In genomic region chr5:116084891-116085715, GRCh38 we compare ENCODE assay signal across 8 cellular contexts. TPM values are rescaled to one million over a fixed set of nuclear protein-coding genes. Genes with fewer than 3 reads are reported as not detected.
DNase-seq lines count a peak whose midpoint lies in the region; ATAC-seq and TF ChIP-seq lines count a peak whose summit lies in the region.

Gene COMMD10 (plus strand): TSS chr5:116085025.

- H3K27me3 ChIP-seq in adipocyte (replicated peaks; ENCODE audit: control insufficient read depth, insufficient read depth, low read length) (no peaks in the 10 kb centered on the region), heart left ventricle (no peaks in the 10 kb centered on the region), transverse colon (no peaks in the 10 kb centered on the region)

- TF ChIP-seq CTCF in GM12865 (IDR thresholded peaks at IDR 0.05; ENCODE audit: insufficient read depth, low read depth, low read length, missing control alignments) = no peak
- TF ChIP-seq CTCF in heart left ventricle (IDR thresholded peaks at IDR 0.05) = no peak
- TF ChIP-seq CTCF in transverse colon (IDR thresholded peaks at IDR 0.05) = no peak

- H3K4me1 ChIP-seq in adipocyte (ENCODE audit: control insufficient read depth, insufficient read depth, low read length) = peaks cover 16% of the 10 kb centered on the region
- H3K4me1 ChIP-seq in heart left ventricle = peaks cover 0 to 40% (median 24%) of the 10 kb centered on the region in 12 donors
- H3K4me1 ChIP-seq in transverse colon = peaks cover 0 to 14% (median 12%) of the 10 kb centered on the region in 4 donors

- H3K27ac ChIP-seq in heart left ventricle = peak within 1 kb of the TSS; percentile 64 to 97 (median 92)
- peak within 1 kb of the TSS; percentile 86 to 90 (median 88) for H3K27ac ChIP-seq in transverse colon

- H3K36me3 ChIP-seq in adipocyte (ENCODE audit: control insufficient read depth, insufficient read depth, low read length, severe bottlenecking) = peaks cover 6% of the 10 kb centered on the region
- H3K36me3 ChIP-seq in heart left ventricle = peaks cover 0 to 23% (median 13%) of the 10 kb centered on the region in 9 donors
- H3K36me3 ChIP-seq in transverse colon = no peaks in the 10 kb centered on the region

- peak in 1 of 2 donors; percentile 38 for TF ChIP-seq POLR2A in heart left ventricle (IDR thresholded peaks at IDR 0.05)
- peak; percentile 73 for TF ChIP-seq POLR2A in transverse colon (IDR thresholded peaks at IDR 0.05)

- ATAC-seq in HG02623 (IDR thresholded peaks at IDR 0.05; ENCODE audit: unreplicated experiment) (peak; percentile 85), heart left ventricle (peak; percentile 87 to 94 (median 92))

- peak within 1 kb of the TSS; percentile 77 for H3K4me3 ChIP-seq in GM12865 (ENCODE audit: low read depth, low read length)
- H3K4me3 ChIP-seq in adipocyte (ENCODE audit: low read length) = peak within 1 kb of the TSS; percentile 92
- peak within 1 kb of the TSS; percentile 75 to 98 (median 91) for H3K4me3 ChIP-seq in heart left ventricle
- peak within 1 kb of the TSS; percentile 64 to 88 (median 77) for H3K4me3 ChIP-seq in transverse colon

- 0% methylated on average over 38 to 64 of the region's 64 CpGs for WGBS in heart left ventricle, 4 donors
- 0 to 3% methylated on average over 7 to 63 of the region's 64 CpGs for WGBS in transverse colon (ENCODE audit: low coverage in 1 of 2), 2 donors

- in situ Hi-C loops in transverse colon (cut with MboI; ENCODE audit: low pct_ligation_motif_present in 1 of 4, low pct_unique_long_range_greater_than_20kb in 1 of 4, low sequenced_read_pairs in 3 of 4) = no loop called here

- no peak for TF ChIP-seq EP300 in transverse colon (IDR thresholded peaks at IDR 0.05; ENCODE audit: low read depth)

- DNase-seq in GM12865 (ENCODE audit: low read depth) (peak; percentile 92), NCI-H1092 treated with DMSO at 0.1 percent for 48 hours (lab: John Stamatoyannopoulos, UW) (peak; percentile 69), T follicular helper cell (ENCODE audit: low read depth) (peak; percentile 78), adipocyte (ENCODE audit: low read depth) (peak; percentile 89), heart left ventricle (peak; percentile 75 to 90 (median 83)), pons (ENCODE audit: low spot score) (peak; percentile 82), transverse colon (peak; percentile 80)

- peak within 1 kb of the TSS; percentile 91 for H3K9ac ChIP-seq in adipocyte (ENCODE audit: low read length)

- H3K9me3 ChIP-seq in adipocyte (ENCODE audit: control insufficient read depth, low read length) (no peaks in the 10 kb centered on the region), heart left ventricle (no peaks in the 10 kb centered on the region), transverse colon (no peaks in the 10 kb centered on the region)

- intact Hi-C loops in heart left ventricle (cut with DNase I) (loop anchor here in 2 of 10 donors (10.0 kb wide), 3 partner anchors 240 to 790 kb away; partner anchors contain the start of genes AP3S1 (in 1 of the 2), ATG12 (in 1 of the 2) and CCDC112 (in 1 of the 2)), transverse colon (cut with DNase I; ENCODE audit: low total_unique reads) (no loop called here)

RNA-seq across cellular contexts. Expression of gene COMMD10, which starts in this region (rescaled TPM):
- total RNA-seq in heart left ventricle (10 to 100 TPM; 25.2 to 42.2 (median 29.8) TPM), transverse colon (10 to 100 TPM; 24.3 to 83.8 (median 34.4) TPM)
- 10 to 100 TPM; 26.0 to 32.5 TPM for polyA plus RNA-seq in heart left ventricle

Comparison
In these comparisons a context has a peak if more than half of its experiments do, and no peak if none do; other contexts are left out.
1. Peak in every context shown above with its lines: DNase-seq, ATAC-seq, H3K4me3 ChIP-seq and H3K27ac ChIP-seq.